8 cellular contexts compared by ENCODE assay signal in genomic region chr19:6767357-6768235, GRCh38. TPM values are rescaled to one million over a fixed set of nuclear protein-coding genes. Genes with fewer than 3 reads are reported as not detected.
DNase-seq lines count a peak whose midpoint lies in the region; ATAC-seq, FAIRE-seq and TF ChIP-seq lines count a peak whose summit lies in the region.

Gene SH2D3A (minus strand): TSS chr19:6767435. CDS start chr19:6763748, 3,687 bp downstream.

- H3K27ac Mint-ChIP-seq in brain: peak within 1 kb of the TSS in 2 of 5 experiments; percentile 36 to 45

- no peak for TF ChIP-seq POLR2A in GM12891 (IDR thresholded peaks at IDR 0.05; ENCODE audit: low read depth, low read length)

- peaks cover 16% of the 10 kb centered on the region for H3K4me1 Mint-ChIP-seq in brain

- peaks cover 0 to 13% (median 4%) of the 10 kb centered on the region in 5 experiments for H3K9me3 Mint-ChIP-seq in brain

- peak within 1 kb of the TSS; percentile 62 to 78 (median 77) for H3K4me3 Mint-ChIP-seq in brain

- no peak for TF ChIP-seq CTCF in brain (conservative IDR thresholded peaks at IDR 0.05)

- FAIRE-seq in GM12891 (lab: Jason Lieb, UNC): peak; percentile 98

- H3K36me3 Mint-ChIP-seq in brain: no peaks in the 10 kb centered on the region

- ATAC-seq in HG02623 (IDR thresholded peaks at IDR 0.05; ENCODE audit: unreplicated experiment): peak; percentile 58

- DNase-seq in GM12891 (ENCODE audit: insufficient read length, low spot score) (peak; percentile 82), NCI-H1417 (lab: John Stamatoyannopoulos, UW) (peak in 2 of 3 experiments; percentile 79 to 88), UCSD-AML1 (lab: John Stamatoyannopoulos, UW; ENCODE audit: unreplicated experiment) (peak; percentile 87), kidney tubule cell (ENCODE audit: low spot score) (peak; percentile 95), cortex of kidney (lab: John Stamatoyannopoulos, UW) (no peak)
- DNase-seq in stimulated activated CD4-positive, alpha-beta T cell treated with anti-CD3 and anti-CD28 coated beads, TNF-alpha, amount 100 ng/mL, for 1 hour (ENCODE audit: low read depth in 3 of 3, low spot score in 1 of 3): peak; percentile 90 to 92 (median 91)

- peaks cover 49% of the 10 kb centered on the region for H3K27me3 Mint-ChIP-seq in brain

TF ChIP-seq in GM12891, 5 proteins besides CTCF, POLR2A, EP300 and RAD21:
- TF ChIP-seq POU2F2 (IDR thresholded peaks at IDR 0.05; ENCODE audit: low read depth, low read length) (no peak), POLR2AphosphoS5 (IDR thresholded peaks at IDR 0.05; ENCODE audit: low read depth, low read length) (no peak), SPI1 (IDR thresholded peaks at IDR 0.05; ENCODE audit: low read depth, low read length) (no peak), PAX5 (IDR thresholded peaks at IDR 0.05; ENCODE audit: insufficient read depth, low read length, severe bottlenecking) (no peak), TAF1 (IDR thresholded peaks at IDR 0.05; ENCODE audit: low read depth, low read length) (no peak)
TF ChIP-seq in GM12891: peak in this region for 0.

RNA-seq across cellular contexts. Expression of gene SH2D3A, which starts in this region (rescaled TPM):
- polyA plus RNA-seq in GM12891 (2012; ENCODE audit: low read depth, missing spikeins): 6.5 TPM
- polyA plus RNA-seq in brain (ENCODE audit: insufficient read depth, low read depth, low replicate concordance): not detected
